ENCODE assay signal across 9 cellular contexts in genomic region chr5:135139397-135140134, GRCh38.
DNase-seq lines count a peak whose midpoint lies in the region; TF ChIP-seq lines count a peak whose summit lies in the region.
"Had no signal": no experiment of that assay in that cellular context is flagged by ENCODE, and none has a peak within 500 bp of the region (broad histone marks: within the 10 kb centered on the region; RNA-seq: fewer than 3 reads in every experiment).

No MANE protein-coding gene starts in this region.

- peak; percentile 17 for DNase-seq in ELF-1 (ENCODE audit: low read depth, low spot score)
- DNase-seq in OCI-M1 (lab: John Stamatoyannopoulos, UW): peak; percentile 52
- no peak for DNase-seq in esophagus squamous epithelium (lab: John Stamatoyannopoulos, UW)
- peak; percentile 81 for DNase-seq in renal cortical epithelial cell (ENCODE audit: low read depth)
- DNase-seq in pons (ENCODE audit: low spot score): no peak
- no peak for DNase-seq in NCI-H2171 (lab: John Stamatoyannopoulos, UW)
- no peak for DNase-seq in stimulated activated CD4-positive, alpha-beta T cell treated with anti-CD3 and anti-CD28 coated beads, Interleukin-4, amount 100 ng/mL, for 24 hours
- no peak for DNase-seq in right atrium auricular region (ENCODE audit: low spot score)
- DNase-seq: left cardiac atrium had no signal

- intact Hi-C loops in esophagus squamous epithelium (cut with DNase I): loop anchor here (5.0 to 10.0 kb wide), 2 partner anchors 48 to 105 kb away; partner anchors contain the start of gene PITX1

- H3K27me3 ChIP-seq in esophagus squamous epithelium (no peaks in the 10 kb centered on the region), right atrium auricular region (no peaks in the 10 kb centered on the region)

- 47 to 57% methylated on average over 12 of the region's 12 CpGs for WGBS in esophagus squamous epithelium, 2 donors

- H3K9me3 ChIP-seq in esophagus squamous epithelium: no peaks in the 10 kb centered on the region
- H3K9me3 ChIP-seq in right atrium auricular region: no peaks in the 10 kb centered on the region

- H3K27ac ChIP-seq in esophagus squamous epithelium (peak overlapping the region; percentile 91 to 96 (median 95)), right atrium auricular region (no peak overlapping the region)

- H3K36me3 ChIP-seq in esophagus squamous epithelium (no peaks in the 10 kb centered on the region), right atrium auricular region (no peaks in the 10 kb centered on the region)

- H3K4me3 ChIP-seq in esophagus squamous epithelium: peak overlapping the region in 1 of 4 donors; percentile 21
- no peak overlapping the region for H3K4me3 ChIP-seq in right atrium auricular region

- TF ChIP-seq POLR2A in esophagus squamous epithelium (IDR thresholded peaks at IDR 0.05): peak in 2 of 4 donors; percentile 44 to 45

- TF ChIP-seq CTCF in esophagus squamous epithelium (IDR thresholded peaks at IDR 0.05) (no peak), right atrium auricular region (IDR thresholded peaks at IDR 0.05) (no peak)

- H3K4me1 ChIP-seq in esophagus squamous epithelium: peaks cover 58 to 89% (median 72%) of the 10 kb centered on the region in 3 donors
- H3K4me1 ChIP-seq in right atrium auricular region: no peaks in the 10 kb centered on the region

Comparison
In these comparisons a context has a peak if more than half of its experiments do, and no peak if none do; other contexts are left out.
1. DNase-seq: peak in ELF-1 (single experiment), OCI-M1 (single experiment) and renal cortical epithelial cell (single experiment); none in esophagus squamous epithelium (single experiment), pons (single experiment), NCI-H2171 (single experiment), stimulated activated CD4-positive, alpha-beta T cell treated with anti-CD3 and anti-CD28 coated beads, Interleukin-4, amount 100 ng/mL, for 24 hours (single experiment) and right atrium auricular region (single experiment).
2. H3K27ac ChIP-seq: peak in esophagus squamous epithelium (4 of 4); none in right atrium auricular region (0 of 2).